In the genomic region with DNA sequence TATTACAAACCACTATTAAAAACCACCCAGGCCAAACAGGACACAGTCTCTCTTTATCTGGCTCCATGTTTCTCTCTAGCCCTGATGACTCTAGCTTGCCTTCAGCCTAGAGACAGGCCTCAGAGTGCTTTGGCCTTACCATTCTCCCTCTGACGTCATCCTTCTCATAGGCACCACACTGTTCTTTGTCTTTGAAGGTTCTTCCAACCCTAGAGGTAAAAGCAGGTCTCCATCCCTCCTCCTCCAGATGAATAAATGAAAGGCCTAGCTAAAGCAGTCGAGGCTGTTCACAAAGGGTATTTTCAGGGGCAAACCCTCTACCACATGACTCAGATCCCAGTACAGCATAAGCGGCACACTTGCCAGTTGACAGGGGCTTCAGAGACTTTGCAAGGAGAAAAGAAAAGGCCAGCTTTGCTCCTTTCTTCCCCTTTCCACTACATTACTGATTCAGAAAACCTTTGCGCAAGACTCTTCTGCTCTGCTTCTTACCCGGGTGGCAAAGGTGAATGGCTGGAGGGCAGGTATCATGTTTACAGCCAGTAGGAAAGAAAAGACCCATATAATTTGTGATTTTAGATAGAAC, we compare ENCODE assay signal across 9 cellular contexts. TPM values are rescaled to one million over a fixed set of nuclear protein-coding genes. Genes with fewer than 3 reads are reported as not detected.
DNase-seq lines count a peak whose midpoint lies in the region; ATAC-seq and TF ChIP-seq lines count a peak whose summit lies in the region.
"Had no signal": no experiment of that assay in that cellular context is flagged by ENCODE, and none has a peak within 500 bp of the region (broad histone marks: within the 10 kb centered on the region; RNA-seq: fewer than 3 reads in every experiment).

No MANE protein-coding gene starts in this region.

- peak overlapping the region; percentile 94 for H3K27ac Mint-ChIP-seq in activated naive CD4-positive, alpha-beta T cell treated with anti-CD3 and anti-CD28 coated beads for 36 hours
- peak overlapping the region; percentile 74 for H3K27ac Mint-ChIP-seq in activated naive CD8-positive, alpha-beta T cell treated with anti-CD3 and anti-CD28 coated beads, Interleukin-2, amount 10 ng/mL, durations not matched to agents 7 days and 5 days
- H3K27ac Mint-ChIP-seq in type B pancreatic cell = peak overlapping the region; percentile 1

- H3K9me3 Mint-ChIP-seq in activated naive CD4-positive, alpha-beta T cell treated with anti-CD3 and anti-CD28 coated beads for 36 hours = peaks cover 5% of the 10 kb centered on the region
- H3K9me3 Mint-ChIP-seq in activated naive CD8-positive, alpha-beta T cell treated with anti-CD3 and anti-CD28 coated beads, Interleukin-2, amount 10 ng/mL, durations not matched to agents 7 days and 5 days = peaks cover 2% of the 10 kb centered on the region
- no peaks in the 10 kb centered on the region for H3K9me3 Mint-ChIP-seq in type B pancreatic cell

- H3K4me1 Mint-ChIP-seq in activated naive CD4-positive, alpha-beta T cell treated with anti-CD3 and anti-CD28 coated beads for 36 hours (ENCODE audit: low read depth) = peaks cover 45% of the 10 kb centered on the region
- H3K4me1 Mint-ChIP-seq in activated naive CD8-positive, alpha-beta T cell treated with anti-CD3 and anti-CD28 coated beads, Interleukin-2, amount 10 ng/mL, durations not matched to agents 7 days and 5 days = peaks cover 30% of the 10 kb centered on the region
- peaks cover 11% of the 10 kb centered on the region for H3K4me1 Mint-ChIP-seq in type B pancreatic cell (ENCODE audit: unreplicated experiment)

- intact Hi-C loops in activated naive CD4-positive, alpha-beta T cell treated with anti-CD3 and anti-CD28 coated beads for 36 hours (cut with micrococcal nuclease) = loop anchor here (1.0 to 2.0 kb wide), 5 partner anchors 10 to 70 kb away; a partner anchor contains a TSS

- peak overlapping the region; percentile 23 for H3K4me3 Mint-ChIP-seq in activated naive CD4-positive, alpha-beta T cell treated with anti-CD3 and anti-CD28 coated beads for 36 hours
- H3K4me3 Mint-ChIP-seq in activated naive CD8-positive, alpha-beta T cell treated with anti-CD3 and anti-CD28 coated beads, Interleukin-2, amount 10 ng/mL, durations not matched to agents 7 days and 5 days = peak overlapping the region; percentile 5
- H3K4me3 Mint-ChIP-seq in type B pancreatic cell = no peak overlapping the region

- H3K36me3 Mint-ChIP-seq in activated naive CD4-positive, alpha-beta T cell treated with anti-CD3 and anti-CD28 coated beads for 36 hours (ENCODE audit: low read depth) = peaks cover 28% of the 10 kb centered on the region
- peaks cover 18% of the 10 kb centered on the region for H3K36me3 Mint-ChIP-seq in activated naive CD8-positive, alpha-beta T cell treated with anti-CD3 and anti-CD28 coated beads, Interleukin-2, amount 10 ng/mL, durations not matched to agents 7 days and 5 days
- H3K36me3 Mint-ChIP-seq in type B pancreatic cell = no peaks in the 10 kb centered on the region

- no peak for TF ChIP-seq CTCF in type B pancreatic cell (conservative IDR thresholded peaks at IDR 0.05)

- CTCF ChIA-PET in activated naive CD4-positive, alpha-beta T cell treated with anti-CD3 and anti-CD28 coated beads for 36 hours (lab: Charles Lee) = interaction anchor here (0.6 to 2.7 kb wide), 7 partner anchors 10 to 320 kb away, joined by 3 to 23 read pairs (median 4); no protein-coding TSS in a partner anchor

- peak; percentile 34 for ATAC-seq in HG03066 (IDR thresholded peaks at IDR 0.05; ENCODE audit: low read depth, unreplicated experiment)
- peak; percentile 45 for ATAC-seq in activated naive CD8-positive, alpha-beta T cell treated with anti-CD3 and anti-CD28 coated beads, Interleukin-2, amount 10 ng/mL, durations not matched to agents 7 days and 5 days (ENCODE audit: low read depth)

- no peaks in the 10 kb centered on the region for H3K27me3 Mint-ChIP-seq in activated naive CD4-positive, alpha-beta T cell treated with anti-CD3 and anti-CD28 coated beads for 36 hours (ENCODE audit: low read depth)
- H3K27me3 Mint-ChIP-seq in activated naive CD8-positive, alpha-beta T cell treated with anti-CD3 and anti-CD28 coated beads, Interleukin-2, amount 10 ng/mL, durations not matched to agents 7 days and 5 days = no peaks in the 10 kb centered on the region
- no peaks in the 10 kb centered on the region for H3K27me3 Mint-ChIP-seq in type B pancreatic cell

- POLR2A ChIA-PET in activated naive CD8-positive, alpha-beta T cell treated with anti-CD3 and anti-CD28 coated beads, Interleukin-2, amount 10 ng/mL, durations not matched to agents 7 days and 5 days (lab: Charles Lee) = interaction anchor here (0.8 to 2.5 kb wide), 8 partner anchors 9 to 35 kb away, joined by 3 to 11 read pairs (median 6); a partner anchor contains a TSS

- peak; percentile 75 for DNase-seq in activated naive CD4-positive, alpha-beta T cell treated with anti-CD3 and anti-CD28 coated beads for 36 hours
- no peak for DNase-seq in activated naive CD4-positive, alpha-beta T cell (lab: John Stamatoyannopoulos, UW)
- DNase-seq in activated naive CD8-positive, alpha-beta T cell treated with anti-CD3 and anti-CD28 coated beads, Interleukin-2, amount 10 ng/mL, durations not matched to agents 7 days and 5 days = no peak
- no peak for DNase-seq in type B pancreatic cell (ENCODE audit: extremely low spot score, unreplicated experiment)
- no peak for DNase-seq in activated CD8-positive, alpha-beta memory T cell treated with anti-CD3 and anti-CD28 coated beads, Interleukin-2, amount 50 U/mL, for 4 hours
- DNase-seq in NCI-H187 (lab: John Stamatoyannopoulos, UW) = no peak
- no peak for DNase-seq in HuH-7.5 (ENCODE audit: low spot score)
- DNase-seq: KBM-7 had no signal

RNA-seq across cellular contexts. Expression of a gene that starts 14.8 kb away (rescaled TPM):
- total RNA-seq in activated naive CD4-positive, alpha-beta T cell treated with anti-CD3 and anti-CD28 coated beads for 36 hours = 10 to 100 TPM; 12.5 to 12.9 TPM
- total RNA-seq in activated naive CD8-positive, alpha-beta T cell treated with anti-CD3 and anti-CD28 coated beads, Interleukin-2, amount 10 ng/mL, durations not matched to agents 7 days and 5 days = 10 to 100 TPM in 1 of 2 experiments, 1 to 10 TPM in 1; 10.0 to 10.3 TPM
- 6.5 and 10.5 TPM in 2 replicates for total RNA-seq in type B pancreatic cell (ENCODE audit: low replicate concordance)

RNA-seq across cellular contexts. Expression of a gene that starts 33.8 kb away (rescaled TPM):
- 100 to 1,000 TPM; 925 to 950 TPM for total RNA-seq in activated naive CD4-positive, alpha-beta T cell treated with anti-CD3 and anti-CD28 coated beads for 36 hours
- total RNA-seq in activated naive CD8-positive, alpha-beta T cell treated with anti-CD3 and anti-CD28 coated beads, Interleukin-2, amount 10 ng/mL, durations not matched to agents 7 days and 5 days = 100 to 1,000 TPM; 653 to 667 TPM
- 441 and 733 TPM in 2 replicates for total RNA-seq in type B pancreatic cell (ENCODE audit: low replicate concordance)

RNA-seq across cellular contexts. Expression of a gene that starts 34.8 kb away (rescaled TPM):
- 100 to 1,000 TPM; 260 to 273 TPM for total RNA-seq in activated naive CD4-positive, alpha-beta T cell treated with anti-CD3 and anti-CD28 coated beads for 36 hours
- total RNA-seq in activated naive CD8-positive, alpha-beta T cell treated with anti-CD3 and anti-CD28 coated beads, Interleukin-2, amount 10 ng/mL, durations not matched to agents 7 days and 5 days = 100 to 1,000 TPM; 227 to 235 TPM
- 108 and 188 TPM in 2 replicates for total RNA-seq in type B pancreatic cell (ENCODE audit: low replicate concordance)

Comparison
In these comparisons a context has a peak if more than half of its experiments do, and no peak if none do; other contexts are left out.
1. H3K27ac Mint-ChIP-seq: peak in every context shown above with its lines; median percentile 94 in activated naive CD4-positive, alpha-beta T cell treated with anti-CD3 and anti-CD28 coated beads for 36 hours; 74 in activated naive CD8-positive, alpha-beta T cell treated with anti-CD3 and anti-CD28 coated beads, Interleukin-2, amount 10 ng/mL, durations not matched to agents 7 days and 5 days; 1 in type B pancreatic cell.